In genomic region chr9:94819161-94819677, GRCh38 we compare ENCODE assay signal across 13 cellular contexts.
DNase-seq lines count a peak whose midpoint lies in the region; ATAC-seq, FAIRE-seq and TF ChIP-seq lines count a peak whose summit lies in the region.
"Had no signal": no experiment of that assay in that cellular context is flagged by ENCODE, and none has a peak within 500 bp of the region (broad histone marks: within the 10 kb centered on the region; RNA-seq: fewer than 3 reads in every experiment).

No MANE protein-coding gene starts in this region.

- peaks cover 6% of the 10 kb centered on the region for H3K79me1 ChIP-seq in mesenchymal stem cell (replicated peaks; ENCODE audit: low read length, poor library complexity, severe bottlenecking)

- 0 out of 2 replicates have a peak, but pooled peaks cover 2% of the 10 kb centered on the region for H3K9me3 ChIP-seq in HUES6 (ENCODE audit: control insufficient read depth, insufficient read depth, low read depth, low read length)
- no peaks in the 10 kb centered on the region for H3K9me3 ChIP-seq in mesenchymal stem cell (ENCODE audit: control insufficient read depth, low read length)
- H3K9me3 ChIP-seq: BLaER1 treated with 17β-estradiol and CSF1 and Interleukin-3, amounts not matched to agents 10 nM and 100 nM had no signal

- no peak for TF ChIP-seq POLR2A in GM12892 (IDR thresholded peaks at IDR 0.05; ENCODE audit: low read depth, low read length)

- no peak overlapping the region for H4K91ac ChIP-seq in mesenchymal stem cell (ENCODE audit: low read length)

- no peak for DNase-seq in epithelial cell of prostate (ENCODE audit: low read depth, low spot score)
- DNase-seq in mesenchymal stem cell = no peak
- DNase-seq in substantia nigra (lab: John Stamatoyannopoulos, UW) = peak in 8 of 49 donors; percentile 15 to 38 (median 24)
- no peak for DNase-seq in posterior vena cava (ENCODE audit: low spot score)
- DNase-seq in NCI-H2107 (lab: John Stamatoyannopoulos, UW) = no peak
- no peak for DNase-seq in GM12892 (ENCODE audit: insufficient read length)
- DNase-seq: brain microvascular endothelial cell, NCI-H446 treated with DMSO at 0.1 percent for 48 hours, SHP77 treated with DMSO at 0.1 percent for 48 hours, small intestine had no signal

- H3K27me3 ChIP-seq in HUES6 (ENCODE audit: control insufficient read depth, insufficient read depth, low read length) = no peaks in the 10 kb centered on the region
- no peaks in the 10 kb centered on the region for H3K27me3 ChIP-seq in mesenchymal stem cell (ENCODE audit: control insufficient read depth in 1 of 2, insufficient read depth in 1 of 2, low read length in 2 of 2)
- H3K27me3 ChIP-seq: BLaER1 treated with 17β-estradiol and CSF1 and Interleukin-3, amounts not matched to agents 10 nM and 100 nM; brain microvascular endothelial cell had no signal

- H2BK12ac ChIP-seq in mesenchymal stem cell (ENCODE audit: low read length in 2 of 2) = peak overlapping the region; percentile 33 to 97

- H3K4ac ChIP-seq in mesenchymal stem cell (ENCODE audit: low read depth in 1 of 2, low read length in 2 of 2) = peak overlapping the region in 1 of 2 experiments; percentile 43

- no peak overlapping the region for H2BK15ac ChIP-seq in mesenchymal stem cell (ENCODE audit: low read depth, poor library complexity, severe bottlenecking)

- FAIRE-seq in GM12892 (lab: Jason Lieb, UNC) = no peak
- FAIRE-seq: small intestine had no signal

- intact Hi-C loops in posterior vena cava (cut with DNase I) = loop anchor here in 1 of 2 donors (5.0 kb wide), 1 partner anchor 33 kb away; no protein-coding TSS in a partner anchor

- H2AK5ac ChIP-seq in mesenchymal stem cell (ENCODE audit: low read length, severe bottlenecking) = peak overlapping the region; percentile 85

- H2BK120ac ChIP-seq in mesenchymal stem cell (ENCODE audit: low read depth, low read length) = no peak overlapping the region

- H3K36me3 ChIP-seq in HUES6 (ENCODE audit: control insufficient read depth, insufficient read depth, low read length) (0 out of 2 replicates have a peak, but pooled peaks cover 2% of the 10 kb centered on the region), mesenchymal stem cell (ENCODE audit: control insufficient read depth in 1 of 2, insufficient read depth in 2 of 2, low read depth in 1 of 2, low read length in 2 of 2) (peaks cover 3% of the 10 kb centered on the region in 2 experiments)
- H3K36me3 ChIP-seq: brain microvascular endothelial cell had no signal

- no peak overlapping the region for H3K4me3 ChIP-seq in HUES6 (ENCODE audit: low read depth, low read length)
- no peak overlapping the region for H3K4me3 ChIP-seq in mesenchymal stem cell (ENCODE audit: insufficient read depth in 1 of 2, low read depth in 1 of 2, low read length in 2 of 2)
- H3K4me3 ChIP-seq: BLaER1 treated with 17β-estradiol and CSF1 and Interleukin-3, amounts not matched to agents 10 nM and 100 nM had no signal

- no peak for ATAC-seq in GM21447 (IDR thresholded peaks at IDR 0.05; ENCODE audit: unreplicated experiment)

- no peak overlapping the region for H3K14ac ChIP-seq in mesenchymal stem cell (ENCODE audit: low read length in 2 of 2)

- peak overlapping the region; percentile 63 for H2BK5ac ChIP-seq in mesenchymal stem cell (ENCODE audit: low read depth, low read length, poor library complexity, severe bottlenecking)

- no peak overlapping the region for H3K9ac ChIP-seq in HUES6 (ENCODE audit: low read length)
- no peak overlapping the region for H3K9ac ChIP-seq in mesenchymal stem cell (ENCODE audit: low read length)
- H3K9ac ChIP-seq: BLaER1 treated with 17β-estradiol and CSF1 and Interleukin-3, amounts not matched to agents 10 nM and 100 nM had no signal

- H2AFZ ChIP-seq in mesenchymal stem cell (ENCODE audit: low read depth, low read length) = peak overlapping the region; percentile 37

- H3K23ac ChIP-seq in mesenchymal stem cell (ENCODE audit: low read length in 2 of 2) = no peak overlapping the region

- peak overlapping the region in 1 of 2 experiments; percentile 61 for H3K18ac ChIP-seq in mesenchymal stem cell (ENCODE audit: low read depth in 1 of 2, low read length in 2 of 2)

- H3K4me2 ChIP-seq in mesenchymal stem cell (ENCODE audit: low read length, poor library complexity, severe bottlenecking) = no peak overlapping the region

- WGBS in mesenchymal stem cell = 81% methylated on average over 8 of the region's 8 CpGs

- H3K27ac ChIP-seq in HUES6 (ENCODE audit: low read depth, low read length) (0 out of 2 replicates have a peak overlapping the region, but pooled peaks have one; percentile 9), epithelial cell of prostate (peak overlapping the region; percentile 72), mesenchymal stem cell (ENCODE audit: low read length, poor library complexity, severe bottlenecking) (no peak overlapping the region), substantia nigra (ENCODE audit: low read depth, low read length, poor library complexity, severe bottlenecking) (peak overlapping the region; percentile 23)
- H3K27ac ChIP-seq: BLaER1 treated with 17β-estradiol and CSF1 and Interleukin-3, amounts not matched to agents 10 nM and 100 nM; brain microvascular endothelial cell had no signal

- peaks cover 20% of the 10 kb centered on the region for H3K4me1 ChIP-seq in HUES6 (ENCODE audit: control insufficient read depth, insufficient read depth, low read length)
- peaks cover 9% of the 10 kb centered on the region for H3K4me1 ChIP-seq in mesenchymal stem cell (ENCODE audit: control insufficient read depth, insufficient read depth, low read depth, low read length)

- peak overlapping the region; percentile 78 for H4K8ac ChIP-seq in mesenchymal stem cell (ENCODE audit: low read length)
